Comparison of ENCODE assay signal across 10 cellular contexts in genomic region chr6:69164564-69165252, GRCh38.
DNase-seq lines count a peak whose midpoint lies in the region; ATAC-seq and TF ChIP-seq lines count a peak whose summit lies in the region.
"Had no signal": no experiment of that assay in that cellular context is flagged by ENCODE, and none has a peak within 500 bp of the region (broad histone marks: within the 10 kb centered on the region; RNA-seq: fewer than 3 reads in every experiment).

No MANE protein-coding gene starts in this region.

- intact Hi-C loops in Caco-2 (cut with micrococcal nuclease; ENCODE audit: unreplicated experiment): no loop called here
- intact Hi-C loops in esophagus squamous epithelium (cut with DNase I): no loop called here

- TF ChIP-seq POLR2A in esophagus squamous epithelium (IDR thresholded peaks at IDR 0.05): no peak

- DNase-seq in Caco-2: peak in 1 of 2 experiments; percentile 6
- DNase-seq in HuH-7 (ENCODE audit: low spot score): peak; percentile 3
- DNase-seq in SK-N-DZ (ENCODE audit: low spot score): peak; percentile 21
- DNase-seq in iPS DF 19.7 (ENCODE audit: low read depth, low spot score): peak; percentile 38
- DNase-seq in esophagus squamous epithelium (lab: John Stamatoyannopoulos, UW): no peak
- DNase-seq in COLO829 (ENCODE audit: low spot score): no peak
- DNase-seq: activated CD4-positive, alpha-beta T cell treated with anti-CD3 and anti-CD28 coated beads, Interleukin-2, amount 10 ng/mL, durations not matched to agents 7 days and 5 days; amniotic stem cell had no signal

- peaks cover 6% of the 10 kb centered on the region for H3K4me1 Mint-ChIP-seq in Caco-2 (ENCODE audit: low read depth, unreplicated experiment)
- H3K4me1 Mint-ChIP-seq: activated CD4-positive, alpha-beta T cell treated with anti-CD3 and anti-CD28 coated beads, Interleukin-2, amount 10 ng/mL, durations not matched to agents 7 days and 5 days had no signal

- BruUV-seq in Caco-2 (replicated peaks; lab: Mats Ljungman, UMichigan): no TSS peak

- no peaks in the 10 kb centered on the region for H3K9me3 Mint-ChIP-seq in Caco-2 (ENCODE audit: unreplicated experiment)
- H3K9me3 Mint-ChIP-seq: activated CD4-positive, alpha-beta T cell treated with anti-CD3 and anti-CD28 coated beads, Interleukin-2, amount 10 ng/mL, durations not matched to agents 7 days and 5 days had no signal

- H3K4me3 ChIP-seq in Caco-2 (ENCODE audit: low read depth, low read length) (no peak overlapping the region), esophagus squamous epithelium (no peak overlapping the region)

- H3K36me3 Mint-ChIP-seq in Caco-2 (ENCODE audit: insufficient read depth, unreplicated experiment): no peaks in the 10 kb centered on the region

- H3K27me3 ChIP-seq in Caco-2 (replicated peaks; ENCODE audit: control insufficient read depth, insufficient read depth, low read length): no peaks in the 10 kb centered on the region
- H3K27me3 ChIP-seq in esophagus squamous epithelium: no peaks in the 10 kb centered on the region

- CTCF ChIA-PET in Caco-2 (lab: Charles Lee): no interaction called here

- no peak overlapping the region for H3K27ac Mint-ChIP-seq in Caco-2 (ENCODE audit: unreplicated experiment)
- H3K27ac Mint-ChIP-seq: activated CD4-positive, alpha-beta T cell treated with anti-CD3 and anti-CD28 coated beads, Interleukin-2, amount 10 ng/mL, durations not matched to agents 7 days and 5 days had no signal

- WGBS in esophagus squamous epithelium, 2 donors: 57 to 63% methylated on average over 4 of the region's 4 CpGs

- H3K4me1 ChIP-seq in Caco-2: no peaks in the 10 kb centered on the region
- no peaks in the 10 kb centered on the region for H3K4me1 ChIP-seq in esophagus squamous epithelium

- POLR2A ChIA-PET in Caco-2 (lab: Charles Lee): no interaction called here

- no peaks in the 10 kb centered on the region for H3K9me3 ChIP-seq in Caco-2
- H3K9me3 ChIP-seq in esophagus squamous epithelium: no peaks in the 10 kb centered on the region

- no peak overlapping the region for H3K4me3 Mint-ChIP-seq in Caco-2 (ENCODE audit: unreplicated experiment)
- H3K4me3 Mint-ChIP-seq: activated CD4-positive, alpha-beta T cell treated with anti-CD3 and anti-CD28 coated beads, Interleukin-2, amount 10 ng/mL, durations not matched to agents 7 days and 5 days had no signal

- ATAC-seq in HG02981 (IDR thresholded peaks at IDR 0.05; ENCODE audit: unreplicated experiment) (no peak), HG02571 (IDR thresholded peaks at IDR 0.05; ENCODE audit: unreplicated experiment) (no peak)

- H3K36me3 ChIP-seq in Caco-2 (ENCODE audit: control insufficient read depth, insufficient read depth, low read length) (no peaks in the 10 kb centered on the region), esophagus squamous epithelium (no peaks in the 10 kb centered on the region)

- H3K27me3 Mint-ChIP-seq in Caco-2 (ENCODE audit: insufficient read depth, unreplicated experiment): no peaks in the 10 kb centered on the region
- H3K27me3 Mint-ChIP-seq: activated CD4-positive, alpha-beta T cell treated with anti-CD3 and anti-CD28 coated beads, Interleukin-2, amount 10 ng/mL, durations not matched to agents 7 days and 5 days had no signal

- H3K27ac ChIP-seq in esophagus squamous epithelium: no peak overlapping the region

- TF ChIP-seq CTCF in Caco-2 (IDR thresholded peaks at IDR 0.05; ENCODE audit: insufficient read depth in 1 of 2, low read depth in 1 of 2, low read length in 1 of 2, severe bottlenecking in 1 of 2, unreplicated experiment in 1 of 2): peak; percentile 27 to 37
- TF ChIP-seq CTCF in esophagus squamous epithelium (IDR thresholded peaks at IDR 0.05): no peak

Comparison
In these comparisons a context has a peak if more than half of its experiments do, and no peak if none do; other contexts are left out.
1. DNase-seq: peak in HuH-7 (single experiment), SK-N-DZ (single experiment) and iPS DF 19.7 (single experiment); none in esophagus squamous epithelium (single experiment) and COLO829 (single experiment).
2. CTCF ChIP-seq: peak in Caco-2 (2 of 2); none in esophagus squamous epithelium (0 of 6).